Comparison of ENCODE assay signal across 17 cellular contexts in the genomic region with DNA sequence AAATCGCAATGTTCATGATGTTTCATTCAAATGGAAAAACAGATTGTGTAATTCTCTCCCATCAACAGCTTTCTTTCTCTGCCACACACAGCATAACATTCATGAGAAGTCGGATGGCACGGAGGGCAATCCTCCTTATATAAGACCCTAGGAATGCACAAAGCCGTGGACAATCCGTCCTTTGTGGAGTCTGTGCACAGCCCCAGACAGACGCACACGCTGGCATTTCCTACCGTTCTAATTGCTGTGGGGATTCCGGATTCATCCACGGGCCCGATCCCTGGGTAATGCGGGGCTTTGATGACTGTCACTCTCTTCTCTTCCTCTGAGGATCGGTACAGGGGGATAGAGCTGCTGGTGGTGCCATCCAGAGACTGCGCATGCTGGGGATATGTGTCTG.
DNase-seq lines count a peak whose midpoint lies in the region; ATAC-seq and TF ChIP-seq lines count a peak whose summit lies in the region.
"Had no signal": no experiment of that assay in that cellular context is flagged by ENCODE, and none has a peak within 500 bp of the region (broad histone marks: within the 10 kb centered on the region; RNA-seq: fewer than 3 reads in every experiment).

No MANE protein-coding gene starts in this region.

- intact Hi-C loops in adrenal gland (cut with DNase I) = no loop called here

- H3K9me3 Mint-ChIP-seq in activated T-cell treated with anti-CD3 and anti-CD28 coated beads, Interleukin-2, amount 50 U/mL, for 4 hours = no peaks in the 10 kb centered on the region
- H3K9me3 Mint-ChIP-seq: activated CD4-positive, alpha-beta memory T cell treated with anti-CD3 and anti-CD28 coated beads for 36 hours; dendritic cell treated with granulocyte-macrophage colony-stimulating factor and Interleukin-4, amounts not matched to agents 40 ng/mL and 50 ng/mL, for 4 days; stimulated activated naive B cell treated with anti-CD40 and anti-IgM and Interleukin-4, amounts not matched to agents 10 μg/mL and 1 μg/mL and 100 μg/mL, for 72 hours had no signal

- DNase-seq in adrenal gland (no peak), fibroblast of pulmonary artery (ENCODE audit: low read depth) (peak; percentile 4), superior temporal gyrus (ENCODE audit: extremely low spot score) (peak; percentile 44), UCSD-AML1 (lab: John Stamatoyannopoulos, UW; ENCODE audit: unreplicated experiment) (no peak)
- no peak for DNase-seq in activated T-cell treated with anti-CD3 and anti-CD28 coated beads, Interleukin-2, amount 50 U/mL, for 4 hours
- no peak for DNase-seq in activated CD4-positive, alpha-beta T cell treated with anti-CD3 and anti-CD28 coated beads, Interleukin-2, amount 50 U/mL, for 1 hour
- DNase-seq: activated CD4-positive, alpha-beta memory T cell treated with anti-CD3 and anti-CD28 coated beads for 36 hours; activated naive CD4-positive, alpha-beta T cell treated with Interleukin-2 at 50 U/mL for 16 hours; NCI-H446; PC-9; stimulated activated CD4-positive, alpha-beta T cell treated with anti-CD3 and anti-CD28 coated beads, Interleukin-2, amount 100 ng/mL, for 48 hours; stimulated activated naive B cell treated with anti-CD40 and anti-IgM and Interleukin-4, amounts not matched to agents 10 μg/mL and 1 μg/mL and 100 μg/mL, for 72 hours; T-helper 17 cell had no signal

- TF ChIP-seq CTCF in adrenal gland (IDR thresholded peaks at IDR 0.05) = no peak
- no peak for TF ChIP-seq CTCF in fibroblast of pulmonary artery (IDR thresholded peaks at IDR 0.05; ENCODE audit: low read length, missing control alignments)

- H3K4me3 ChIP-seq in adrenal gland (peak overlapping the region in 1 of 4 donors; percentile 55), fibroblast of pulmonary artery (replicated peaks; ENCODE audit: low read depth, low read length) (no peak overlapping the region), muscle layer of duodenum (ENCODE audit: low read depth in 1 of 2, low read length in 2 of 2) (peak overlapping the region in 1 of 2 donors; percentile 63)
- H3K4me3 ChIP-seq: BLaER1, PC-9 had no signal

- H3K36me3 ChIP-seq in adrenal gland (replicated peaks in 1 of 2) (peaks cover 0 to 36% of the 10 kb centered on the region in 2 donors), muscle layer of duodenum (ENCODE audit: control insufficient read depth in 1 of 2, insufficient read depth in 2 of 2, low read length in 2 of 2) (peaks cover 0 to 20% of the 10 kb centered on the region in 2 donors)
- H3K36me3 ChIP-seq: BLaER1 had no signal

- no peaks in the 10 kb centered on the region for H3K4me1 Mint-ChIP-seq in activated T-cell treated with anti-CD3 and anti-CD28 coated beads, Interleukin-2, amount 50 U/mL, for 4 hours (ENCODE audit: low read depth)
- H3K4me1 Mint-ChIP-seq: stimulated activated naive B cell treated with anti-CD40 and anti-IgM and Interleukin-4, amounts not matched to agents 10 μg/mL and 1 μg/mL and 100 μg/mL, for 72 hours; T-helper 17 cell had no signal

- no peak for TF ChIP-seq POLR2A in adrenal gland (IDR thresholded peaks at IDR 0.05)

- H3K4me1 ChIP-seq in adrenal gland (replicated peaks in 1 of 2) (peaks cover 4 to 30% of the 10 kb centered on the region in 2 donors), muscle layer of duodenum (ENCODE audit: control insufficient read depth in 1 of 2, insufficient read depth in 2 of 2, low read length in 2 of 2) (peaks cover 0 to 5% of the 10 kb centered on the region in 2 donors)
- H3K4me1 ChIP-seq: BLaER1 had no signal

- no peak overlapping the region for H3K4me3 Mint-ChIP-seq in activated T-cell treated with anti-CD3 and anti-CD28 coated beads, Interleukin-2, amount 50 U/mL, for 4 hours
- H3K4me3 Mint-ChIP-seq: activated CD4-positive, alpha-beta memory T cell treated with anti-CD3 and anti-CD28 coated beads for 36 hours; dendritic cell treated with granulocyte-macrophage colony-stimulating factor and Interleukin-4, amounts not matched to agents 40 ng/mL and 50 ng/mL, for 4 days; stimulated activated naive B cell treated with anti-CD40 and anti-IgM and Interleukin-4, amounts not matched to agents 10 μg/mL and 1 μg/mL and 100 μg/mL, for 72 hours; T-helper 17 cell had no signal

- H3K27ac ChIP-seq in adrenal gland (peak overlapping the region; percentile 65 to 93 (median 69)), muscle layer of duodenum (ENCODE audit: low read length) (peak overlapping the region; percentile 10)
- H3K27ac ChIP-seq: BLaER1, PC-9 had no signal

- H3K27me3 Mint-ChIP-seq in activated T-cell treated with anti-CD3 and anti-CD28 coated beads, Interleukin-2, amount 50 U/mL, for 4 hours (ENCODE audit: low read depth) = no peaks in the 10 kb centered on the region

- H3K27me3 ChIP-seq in adrenal gland = no peaks in the 10 kb centered on the region
- H3K27me3 ChIP-seq in muscle layer of duodenum (ENCODE audit: low read depth, low read length) = no peaks in the 10 kb centered on the region
- H3K27me3 ChIP-seq: BLaER1 had no signal

- 74 to 86% (median 81%) methylated on average over 14 of the region's 14 CpGs for WGBS in adrenal gland, 4 donors

- no peaks in the 10 kb centered on the region for H3K36me3 Mint-ChIP-seq in activated T-cell treated with anti-CD3 and anti-CD28 coated beads, Interleukin-2, amount 50 U/mL, for 4 hours (ENCODE audit: insufficient read depth)
- H3K36me3 Mint-ChIP-seq: activated CD4-positive, alpha-beta memory T cell treated with anti-CD3 and anti-CD28 coated beads for 36 hours; stimulated activated naive B cell treated with anti-CD40 and anti-IgM and Interleukin-4, amounts not matched to agents 10 μg/mL and 1 μg/mL and 100 μg/mL, for 72 hours had no signal

- ATAC-seq in activated T-cell treated with anti-CD3 and anti-CD28 coated beads, Interleukin-2, amount 50 U/mL, for 4 hours = no peak
- ATAC-seq in GM21367 (IDR thresholded peaks at IDR 0.05; ENCODE audit: unreplicated experiment) = no peak
- ATAC-seq: stimulated activated naive B cell treated with anti-CD40 and anti-IgM and Interleukin-4, amounts not matched to agents 10 μg/mL and 1 μg/mL and 100 μg/mL, for 72 hours; T-helper 17 cell had no signal

- H3K9me3 ChIP-seq in adrenal gland (replicated peaks in 1 of 3) (no peaks in the 10 kb centered on the region), muscle layer of duodenum (ENCODE audit: control insufficient read depth in 1 of 2, low read length in 2 of 2) (no peaks in the 10 kb centered on the region)
- H3K9me3 ChIP-seq: BLaER1 had no signal

Comparison
In these comparisons a context has a peak if more than half of its experiments do, and no peak if none do; other contexts are left out.
1. DNase-seq: peak in fibroblast of pulmonary artery (single experiment) and superior temporal gyrus (single experiment); none in adrenal gland (0 of 7), activated T-cell treated with anti-CD3 and anti-CD28 coated beads, Interleukin-2, amount 50 U/mL, for 4 hours (single experiment), activated CD4-positive, alpha-beta T cell treated with anti-CD3 and anti-CD28 coated beads, Interleukin-2, amount 50 U/mL, for 1 hour (single experiment) and UCSD-AML1 (single experiment).